ENCODE assay signal across 1 cellular context in genomic region chr4:36244257-36245084, GRCh38.
TF ChIP-seq lines count a peak whose summit lies in the region.

Gene ARAP2 (minus strand): TSS chr4:36244514. CDS start chr4:36229486, 15,028 bp downstream.

TF ChIP-seq in GM12878, 131 proteins besides CTCF, POLR2A, EP300 and RAD21 (continued from another document):
- TF ChIP-seq ZBTB33 (IDR thresholded peaks at IDR 0.05) (no peak), SMC3 (IDR thresholded peaks at IDR 0.05; ENCODE audit: borderline replicate concordance, low read length) (no peak)
